18 cellular contexts compared by ENCODE assay signal in the genomic region with DNA sequence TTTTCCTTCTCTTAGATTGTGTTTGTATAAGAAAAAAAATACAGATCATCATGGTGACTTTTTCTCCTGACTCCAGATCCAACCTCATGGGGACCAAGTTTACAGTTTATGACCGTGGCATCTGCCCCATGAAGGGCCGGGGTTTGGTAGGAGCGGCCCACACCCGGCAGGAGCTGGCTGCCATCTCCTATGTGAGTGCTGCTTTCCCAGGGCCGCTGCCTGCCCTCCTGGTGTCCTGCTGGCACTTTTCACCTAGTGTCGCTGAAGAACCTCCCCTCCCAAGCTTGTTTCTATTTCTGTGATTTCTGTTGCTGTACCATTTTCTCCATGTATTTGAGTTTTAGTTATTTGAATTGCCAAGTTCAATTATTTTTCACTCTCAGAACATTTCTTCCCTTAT. TPM values are rescaled to one million over a fixed set of nuclear protein-coding genes. Genes with fewer than 3 reads are reported as not detected.
DNase-seq lines count a peak whose midpoint lies in the region; ATAC-seq and TF ChIP-seq lines count a peak whose summit lies in the region.
"Had no signal": no experiment of that assay in that cellular context is flagged by ENCODE, and none has a peak within 500 bp of the region (broad histone marks: within the 10 kb centered on the region; RNA-seq: fewer than 3 reads in every experiment).

No MANE protein-coding gene starts in this region.

- no peak overlapping the region for H3K4me3 ChIP-seq in thyroid gland (replicated peaks in 1 of 3)
- H3K4me3 ChIP-seq: BLaER1, GM23248 had no signal

- H3K36me3 Mint-ChIP-seq in nephron progenitor cell (ENCODE audit: low read depth) = peaks cover 64% of the 10 kb centered on the region

- ATAC-seq in left cardiac atrium (peak; percentile 31 to 59), left ventricle myocardium superior (no peak)

- WGBS in thyroid gland, 2 donors = 92 to 93% methylated on average over 6 of the region's 6 CpGs

- no peaks in the 10 kb centered on the region for H3K9me3 ChIP-seq in thyroid gland
- H3K9me3 ChIP-seq: BLaER1 had no signal

- no peaks in the 10 kb centered on the region for H3K27me3 Mint-ChIP-seq in nephron progenitor cell (ENCODE audit: low read depth, poor library complexity)
- H3K27me3 Mint-ChIP-seq: CD4-positive, alpha-beta memory T cell had no signal

- H3K36me3 ChIP-seq in thyroid gland = peaks cover 18 to 24% of the 10 kb centered on the region in 2 donors

- H3K27me3 ChIP-seq in thyroid gland = no peaks in the 10 kb centered on the region
- H3K27me3 ChIP-seq: BLaER1 had no signal

- DNase-seq in left cardiac atrium (no peak), left ventricle myocardium superior (no peak), cerebellar cortex (ENCODE audit: low spot score) (peak; percentile 67), nephron progenitor cell (no peak), thyroid gland (no peak), HuH-7 (ENCODE audit: low spot score) (no peak), NCI-H524 treated with DMSO at 0.1 percent for 48 hours (lab: John Stamatoyannopoulos, UW) (no peak)
- DNase-seq in activated naive CD4-positive, alpha-beta T cell treated with Interleukin-2 at 50 U/mL for 16 hours = no peak
- DNase-seq: 8988T; CD4-positive, alpha-beta memory T cell; DMS153; DMS79; GM23248; HCEC 1CT; IMR-90 had no signal

- no peak for TF ChIP-seq POLR2A in thyroid gland (IDR thresholded peaks at IDR 0.05)

- no peaks in the 10 kb centered on the region for H3K9me3 Mint-ChIP-seq in nephron progenitor cell
- H3K9me3 Mint-ChIP-seq: CD14-positive monocyte had no signal

- TF ChIP-seq CTCF in nephron progenitor cell (IDR thresholded peaks at IDR 0.05) (no peak), thyroid gland (IDR thresholded peaks at IDR 0.05) (no peak)

- H3K27ac ChIP-seq in thyroid gland = peak overlapping the region; percentile 27 to 70 (median 52)
- H3K27ac ChIP-seq: BLaER1, GM23248, HL-60 had no signal

- H3K4me3 Mint-ChIP-seq in nephron progenitor cell = no peak overlapping the region
- H3K4me3 Mint-ChIP-seq: CD14-positive monocyte; CD4-positive, alpha-beta memory T cell had no signal

- no peaks in the 10 kb centered on the region for H3K4me1 Mint-ChIP-seq in nephron progenitor cell
- H3K4me1 Mint-ChIP-seq: CD14-positive monocyte; CD4-positive, alpha-beta memory T cell had no signal

- intact Hi-C loops in left cardiac atrium (cut with DNase I) = no loop called here
- intact Hi-C loops in left ventricle myocardium superior (cut with micrococcal nuclease) = no loop called here
- intact Hi-C loops in thyroid gland (cut with DNase I) = no loop called here

- peaks cover 4 to 8% of the 10 kb centered on the region in 2 donors for H3K4me1 ChIP-seq in thyroid gland

- H3K27ac Mint-ChIP-seq in nephron progenitor cell = peak overlapping the region; percentile 67
- H3K27ac Mint-ChIP-seq: CD4-positive, alpha-beta memory T cell had no signal

RNA-seq across cellular contexts. Expression of a gene that starts 24.8 kb away (rescaled TPM):
- total RNA-seq in left cardiac atrium (10 to 100 TPM; 16.9 to 31.2 TPM), left ventricle myocardium superior (11.6 TPM), thyroid gland (10 to 100 TPM; 28.5 to 50.9 (median 37.0) TPM)
- total RNA-seq: CD4-positive, alpha-beta memory T cell had no signal

RNA-seq across cellular contexts. Expression of a gene that starts 43.7 kb away (rescaled TPM):
- total RNA-seq in left cardiac atrium (10 to 100 TPM; 12.5 to 14.2 TPM), left ventricle myocardium superior (5.4 TPM), thyroid gland (10 to 100 TPM; 20.1 to 32.3 (median 22.3) TPM)

RNA-seq across cellular contexts. Expression of a gene that starts 57.3 kb away (rescaled TPM):
- total RNA-seq in left cardiac atrium (1 to 10 TPM; 7.2 to 9.4 TPM), left ventricle myocardium superior (4.9 TPM), thyroid gland (10 to 100 TPM; 14.3 to 22.2 (median 17.5) TPM)

RNA-seq across cellular contexts. Expression of a gene that starts 57.4 kb away (rescaled TPM):
- total RNA-seq in left cardiac atrium (1 to 10 TPM in 1 of 2 donors, under 1 TPM in 1; 0.44 to 3.3 TPM), left ventricle myocardium superior (0.79 TPM), thyroid gland (under 1 TPM in 3 of 4 donors, not detected in 1; 0.54 to 0.67 (median 0.58) TPM)
